ENCODE assay signal across 19 cellular contexts in genomic region chr15:70579766-70580165, GRCh38.
DNase-seq lines count a peak whose midpoint lies in the region; ATAC-seq, FAIRE-seq and TF ChIP-seq lines count a peak whose summit lies in the region.
"Had no signal": no experiment of that assay in that cellular context is flagged by ENCODE, and none has a peak within 500 bp of the region (broad histone marks: within the 10 kb centered on the region; RNA-seq: fewer than 3 reads in every experiment).

No MANE protein-coding gene starts in this region.

- WGBS in endodermal cell (ENCODE audit: insufficient coverage in 1 of 2, insufficient read length in 1 of 2), 2 experiments = 20 to 49% methylated on average over 1 to 3 of the region's 3 CpGs

- intact Hi-C loops in Panc1 (cut with micrococcal nuclease; ENCODE audit: unreplicated experiment) = loop anchor here (10.0 kb wide), 1 partner anchor 65 kb away; no protein-coding TSS in a partner anchor

- peaks cover 5% of the 10 kb centered on the region for H3K9me3 Mint-ChIP-seq in endodermal cell

- no peaks in the 10 kb centered on the region for H3K9me3 ChIP-seq in HAP-1
- H3K9me3 ChIP-seq in Panc1 (ENCODE audit: control insufficient read depth, insufficient read depth, low read depth, low read length) = no peaks in the 10 kb centered on the region
- peaks cover 1% of the 10 kb centered on the region for H3K9me3 ChIP-seq in endodermal cell (ENCODE audit: control insufficient read depth, low read length)
- no peaks in the 10 kb centered on the region for H3K9me3 ChIP-seq in osteoblast (ENCODE audit: low read depth, low read length)
- H3K9me3 ChIP-seq: BE2C had no signal

- no peak overlapping the region for H2AFZ ChIP-seq in osteoblast (ENCODE audit: low read length)
- H2AFZ ChIP-seq: GM23248 had no signal

- in situ Hi-C loops in HAP-1 (cut with MboI; ENCODE audit: low sequenced_read_pairs) (loop anchor here (10.0 kb wide), 1 partner anchor 1105 kb away; no protein-coding TSS in a partner anchor), Panc1 (cut with HindIII; ENCODE audit: low pct_unique_long_range_greater_than_20kb, low sequenced_read_pairs) (no loop called here)

- no TSS peak for BruUV-seq in Panc1 (replicated peaks; lab: Mats Ljungman, UMichigan)

- peaks cover 1% of the 10 kb centered on the region for H3K4me1 Mint-ChIP-seq in endodermal cell

- no peaks in the 10 kb centered on the region for H3K36me3 Mint-ChIP-seq in endodermal cell (ENCODE audit: low read depth)
- H3K36me3 Mint-ChIP-seq: CD4-positive, alpha-beta memory T cell had no signal

- H3K27ac Mint-ChIP-seq in endodermal cell = no peak overlapping the region
- H3K27ac Mint-ChIP-seq: CD4-positive, alpha-beta memory T cell had no signal

- no peak overlapping the region for H3K9ac ChIP-seq in endodermal cell (ENCODE audit: extremely low read depth, low read length, poor library complexity, severe bottlenecking)
- H3K9ac ChIP-seq: GM23248 had no signal

- no peaks in the 10 kb centered on the region for H3K79me2 ChIP-seq in osteoblast (ENCODE audit: insufficient read depth, low read length)

- no peaks in the 10 kb centered on the region for H4K20me1 ChIP-seq in osteoblast (ENCODE audit: insufficient read depth, low read length)

- H3K27ac ChIP-seq in Panc1 (ENCODE audit: low read length) = peak overlapping the region; percentile 13; the same call in 1 of the 2 replicates
- H3K27ac ChIP-seq in endodermal cell (ENCODE audit: low read depth, low read length) = no peak overlapping the region
- no peak overlapping the region for H3K27ac ChIP-seq in osteoblast (ENCODE audit: low read depth, low read length)
- H3K27ac ChIP-seq: C4-2B, GM23248 had no signal

- POLR2A ChIA-PET in Panc1 (lab: Charles Lee) = interaction anchor here (0.5 kb wide), 2 partner anchors 51 to 139 kb away, joined by 6 to 9 read pairs; no protein-coding TSS in a partner anchor

- peaks cover 12% of the 10 kb centered on the region for H3K27me3 Mint-ChIP-seq in endodermal cell (ENCODE audit: insufficient read depth)

- no peak overlapping the region for H3K4me3 Mint-ChIP-seq in endodermal cell
- H3K4me3 Mint-ChIP-seq: CD4-positive, alpha-beta memory T cell had no signal

- DNase-seq in HAP-1 (ENCODE audit: low spot score in 2 of 2) (peak; percentile 22 to 27), Panc1 (ENCODE audit: low read depth, low spot score) (no peak), endodermal cell (peak; percentile 73), urothelium cell line (ENCODE audit: low spot score) (no peak), osteoblast (ENCODE audit: insufficient read length, low spot score, missing footprints) (no peak)
- DNase-seq: BE2C; CD4-positive, alpha-beta memory T cell; COR-L47; DMS153; DND-41; GDM1; GM23248; H7 had no signal

- H3K4me2 ChIP-seq in osteoblast (ENCODE audit: insufficient read depth, low read length) = no peak overlapping the region

- H3K4me3 ChIP-seq in HAP-1 = no peak overlapping the region
- no peak overlapping the region for H3K4me3 ChIP-seq in Panc1 (ENCODE audit: low read depth in 2 of 2, low read length in 2 of 2)
- no peak overlapping the region for H3K4me3 ChIP-seq in endodermal cell (ENCODE audit: low read length)
- no peak overlapping the region for H3K4me3 ChIP-seq in osteoblast (ENCODE audit: insufficient read depth, low read length)
- H3K4me3 ChIP-seq: GM23248, K562 had no signal

- H3K36me3 ChIP-seq in HAP-1 (replicated peaks) (no peaks in the 10 kb centered on the region), Panc1 (ENCODE audit: control insufficient read depth, insufficient read depth, low read length) (no peaks in the 10 kb centered on the region), endodermal cell (ENCODE audit: control insufficient read depth, insufficient read depth, low read length) (no peaks in the 10 kb centered on the region), osteoblast (ENCODE audit: insufficient read depth, low read length) (no peaks in the 10 kb centered on the region)
- H3K36me3 ChIP-seq: BE2C had no signal

- TF ChIP-seq CTCF in Panc1 (IDR thresholded peaks at IDR 0.05) (no peak), endodermal cell (conservative IDR thresholded peaks at IDR 0.05) (no peak), osteoblast (IDR thresholded peaks at IDR 0.05; ENCODE audit: extremely low read depth, low read depth, low read length) (no peak)

- peaks cover 14% of the 10 kb centered on the region for H3K27me3 ChIP-seq in HAP-1 (ENCODE audit: low read depth)
- no peaks in the 10 kb centered on the region for H3K27me3 ChIP-seq in Panc1 (ENCODE audit: control insufficient read depth, insufficient read depth, low read length)
- peaks cover 9% of the 10 kb centered on the region for H3K27me3 ChIP-seq in endodermal cell (ENCODE audit: control insufficient read depth, insufficient read depth, low read length, poor library complexity, severe bottlenecking)
- peaks cover 60% of the 10 kb centered on the region for H3K27me3 ChIP-seq in osteoblast (ENCODE audit: insufficient read depth, low read length)
- H3K27me3 ChIP-seq: BE2C had no signal

- H3K4me1 ChIP-seq in HAP-1 = peaks cover 21% of the 10 kb centered on the region
- peaks cover 9% of the 10 kb centered on the region for H3K4me1 ChIP-seq in Panc1 (ENCODE audit: control insufficient read depth, insufficient read depth, low read length)
- peaks cover 6% of the 10 kb centered on the region for H3K4me1 ChIP-seq in endodermal cell (ENCODE audit: control insufficient read depth, insufficient read depth, low read length)
- peaks cover 20% of the 10 kb centered on the region for H3K4me1 ChIP-seq in osteoblast (ENCODE audit: insufficient read depth, low read length)
- H3K4me1 ChIP-seq: BE2C had no signal

- ATAC-seq in Panc1 = no peak
- ATAC-seq in HG03280 (IDR thresholded peaks at IDR 0.05; ENCODE audit: unreplicated experiment) = no peak
- no peak for ATAC-seq in GM18519 (IDR thresholded peaks at IDR 0.05; ENCODE audit: low FRiP score, unreplicated experiment)
- ATAC-seq: K562 had no signal

- CTCF ChIA-PET in Panc1 (lab: Charles Lee) = no interaction called here

- FAIRE-seq in urothelium cell line (lab: Jason Lieb, UNC) = peak; percentile 74
- FAIRE-seq: A204.1, D721Med, K562 had no signal

Comparison
In these comparisons a context has a peak if more than half of its experiments do, and no peak if none do; other contexts are left out.
1. DNase-seq: peak in HAP-1 (2 of 2) and endodermal cell (single experiment); none in Panc1 (single experiment), urothelium cell line (single experiment) and osteoblast (single experiment).